ENCODE assay signal across 10 cellular contexts in genomic region chr10:79129361-79129997, GRCh38.
DNase-seq lines count a peak whose midpoint lies in the region; ATAC-seq, FAIRE-seq and TF ChIP-seq lines count a peak whose summit lies in the region.
"Had no signal": no experiment of that assay in that cellular context is flagged by ENCODE, and none has a peak within 500 bp of the region (broad histone marks: within the 10 kb centered on the region; RNA-seq: fewer than 3 reads in every experiment).

No MANE protein-coding gene starts in this region.

- peak overlapping the region; percentile 96 for H2BK12ac ChIP-seq in H1 (ENCODE audit: low read depth, low read length)

- H4K5ac ChIP-seq in H1 (ENCODE audit: insufficient read length, low read depth, low read length): peak overlapping the region; percentile 46

- H2BK5ac ChIP-seq in H1 (ENCODE audit: low read depth, low read length): peak overlapping the region; percentile 54; the same call in 1 of the 2 replicates

- peak in 2 of 3 experiments; percentile 13 to 17; a peak in 3 of 4 replicates for TF ChIP-seq CTCF in H1 (IDR thresholded peaks at IDR 0.05; ENCODE audit: control extremely low read depth in 1 of 3, insufficient read depth in 1 of 3, low read depth in 1 of 3, low read length in 3 of 3)

- DNase-seq in NCI-H2227 treated with DMSO at 0.1 percent for 48 hours (lab: John Stamatoyannopoulos, UW): peak; percentile 40
- DNase-seq in H1 (ENCODE audit: low read depth in 1 of 2, low spot score in 2 of 2): peak; percentile 49 to 90
- DNase-seq in NCI-H2196 (lab: John Stamatoyannopoulos, UW; ENCODE audit: unreplicated experiment): no peak
- DNase-seq in GM12892 (ENCODE audit: insufficient read length): no peak
- no peak for DNase-seq in globus pallidus (ENCODE audit: low spot score)
- no peak for DNase-seq in left colon
- DNase-seq: GOT3 had no signal

- no peak overlapping the region for H3K14ac ChIP-seq in H1 (ENCODE audit: insufficient read length)

- H3K79me1 ChIP-seq in H1 (ENCODE audit: low read depth, low read length): peaks cover 15% of the 10 kb centered on the region; the same call in 1 of the 2 replicates

- H2AK5ac ChIP-seq in H1 (ENCODE audit: low read depth, low read length): peak overlapping the region; percentile 94; the same call in 1 of the 2 replicates

- no peaks in the 10 kb centered on the region for H3K23me2 ChIP-seq in H1 (ENCODE audit: low read depth, low read length)

- POLR2A ChIA-PET in H1 (lab: Charles Lee; ENCODE audit: partially characterized antibody): interaction anchor here (0.9 to 3.2 kb wide), 6 partner anchors 10 to 34 kb away, joined by 3 to 16 read pairs (median 6); no protein-coding TSS in a partner anchor

- TF ChIP-seq RAD21 in H1 (IDR thresholded peaks at IDR 0.05 in 1 of 2, conservative IDR thresholded peaks at IDR 0.05 in 1 of 2; ENCODE audit: low read depth in 2 of 2, low read length in 2 of 2): peak; percentile 16 to 42; a peak in 3 of 4 replicates

- no peak for ATAC-seq in left colon

- H3K36me3 ChIP-seq in BLaER1 treated with 17β-estradiol and CSF1 and Interleukin-3, amounts not matched to agents 10 nM and 100 nM: peaks cover 25 to 69% (median 44%) of the 10 kb centered on the region in 11 experiments; a peak in 21 of 22 replicates
- H3K36me3 ChIP-seq in H1 (ENCODE audit: control insufficient read depth in 2 of 4, insufficient read depth in 4 of 4, low read length in 3 of 4): peaks cover 0 to under 1% (median 0%) of the 10 kb centered on the region in 4 experiments; a peak in 2 of 8 replicates
- peaks cover 36% of the 10 kb centered on the region for H3K36me3 ChIP-seq in muscle layer of colon (ENCODE audit: insufficient read depth, low read length)

- peak overlapping the region; percentile 80 for H3K18ac ChIP-seq in H1 (ENCODE audit: extremely low read depth, low read length)

- no peaks in the 10 kb centered on the region for H3K9me3 ChIP-seq in BLaER1 treated with 17β-estradiol and CSF1 and Interleukin-3, amounts not matched to agents 10 nM and 100 nM (replicated peaks in 1 of 11)
- H3K9me3 ChIP-seq in H1 (ENCODE audit: insufficient read depth in 2 of 2, low read depth in 1 of 2, low read length in 1 of 2) (no peaks in the 10 kb centered on the region), muscle layer of colon (ENCODE audit: low read length) (no peaks in the 10 kb centered on the region)

- no peak overlapping the region for H3K56ac ChIP-seq in H1 (replicated peaks; ENCODE audit: insufficient read length, low read depth, low read length)

- peaks cover 0 to 25% of the 10 kb centered on the region in 2 experiments; a peak in 2 of 4 replicates for H3K79me2 ChIP-seq in H1 (ENCODE audit: control insufficient read depth in 1 of 2, insufficient read depth in 2 of 2, low read length in 2 of 2)

- peak overlapping the region in 2 of 10 experiments; percentile 22 to 41; a peak in 2 of 20 replicates for H3K4me3 ChIP-seq in BLaER1 treated with 17β-estradiol and CSF1 and Interleukin-3, amounts not matched to agents 10 nM and 100 nM
- H3K4me3 ChIP-seq in H1 (ENCODE audit: extremely low read depth in 1 of 4, insufficient read depth in 2 of 4, low read depth in 3 of 4, low read length in 4 of 4): peak overlapping the region in 1 of 4 experiments; percentile 37; a peak in 2 of 8 replicates
- H3K4me3 ChIP-seq in muscle layer of colon (ENCODE audit: low read depth in 1 of 2, low read length in 2 of 2): no peak overlapping the region

- CTCF ChIA-PET in H1 (lab: Charles Lee; ENCODE audit: partially characterized antibody): interaction anchor here (1.0 to 8.0 kb wide), 10 partner anchors 11 to 66 kb away, joined by 3 to 56 read pairs (median 4); no protein-coding TSS in a partner anchor

- no peak overlapping the region; the same call in 1 of the 2 replicates for H4K8ac ChIP-seq in H1 (ENCODE audit: extremely low read depth, insufficient read depth, low read length)

- no peak for FAIRE-seq in H1 (lab: Jason Lieb, UNC)
- no peak for FAIRE-seq in GM12892 (lab: Jason Lieb, UNC)
- FAIRE-seq: G401.6 had no signal

- intact Hi-C loops in left colon (cut with DNase I, micrococcal nuclease): no loop called here

- peak overlapping the region; percentile 80 for H2BK120ac ChIP-seq in H1 (replicated peaks; ENCODE audit: low read depth, low read length)

- H3K4me1 ChIP-seq in BLaER1 treated with 17β-estradiol and CSF1 and Interleukin-3, amounts not matched to agents 10 nM and 100 nM: peaks cover 77 to 100% (median 99%) of the 10 kb centered on the region in 10 experiments
- H3K4me1 ChIP-seq in H1 (replicated peaks in 1 of 4; ENCODE audit: control insufficient read depth in 3 of 4, insufficient read depth in 4 of 4, low read length in 3 of 4) (peaks cover 35 to 75% (median 49%) of the 10 kb centered on the region in 4 experiments), muscle layer of colon (ENCODE audit: insufficient read depth, low read length) (peaks cover 52% of the 10 kb centered on the region)

- peaks cover 10 to 100% (median 58%) of the 10 kb centered on the region in 11 experiments; a peak in 20 of 22 replicates for H4K20me1 ChIP-seq in BLaER1 treated with 17β-estradiol and CSF1 and Interleukin-3, amounts not matched to agents 10 nM and 100 nM
- H4K20me1 ChIP-seq in H1 (replicated peaks in 1 of 2; ENCODE audit: control insufficient read depth in 1 of 2, insufficient read depth in 2 of 2, low read length in 2 of 2): peaks cover 2 to 4% of the 10 kb centered on the region in 2 experiments

- no peak overlapping the region for H3K23ac ChIP-seq in H1 (ENCODE audit: insufficient read length)

- no peak for TF ChIP-seq POLR2A in H1 (IDR thresholded peaks at IDR 0.05; ENCODE audit: control extremely low read depth in 1 of 2, low read depth in 2 of 2, low read length in 2 of 2)
- no peak for TF ChIP-seq POLR2A in GM12892 (IDR thresholded peaks at IDR 0.05; ENCODE audit: low read depth, low read length)

- no peaks in the 10 kb centered on the region for H3K27me3 ChIP-seq in BLaER1 treated with 17β-estradiol and CSF1 and Interleukin-3, amounts not matched to agents 10 nM and 100 nM
- no peaks in the 10 kb centered on the region for H3K27me3 ChIP-seq in H1 (replicated peaks in 1 of 4; ENCODE audit: control insufficient read depth in 3 of 4, extremely low read depth in 1 of 4, insufficient read depth in 3 of 4, low read length in 3 of 4)
- H3K27me3 ChIP-seq in muscle layer of colon (ENCODE audit: control insufficient read depth in 1 of 2, insufficient read depth in 2 of 2, low read length in 2 of 2): no peaks in the 10 kb centered on the region

- H4K91ac ChIP-seq in H1 (replicated peaks; ENCODE audit: insufficient read length, low read length): peak overlapping the region; percentile 77

- H3K4ac ChIP-seq in H1 (replicated peaks; ENCODE audit: insufficient read length, low read depth, low read length): no peak overlapping the region

- H2BK15ac ChIP-seq in H1 (ENCODE audit: low read length): peak overlapping the region; percentile 92; the same call in 1 of the 2 replicates

- H3K9ac ChIP-seq in BLaER1 treated with 17β-estradiol and CSF1 and Interleukin-3, amounts not matched to agents 10 nM and 100 nM: peak overlapping the region; percentile 20 to 59 (median 48); a peak in 19 of 22 replicates
- H3K9ac ChIP-seq in H1 (replicated peaks in 1 of 4; ENCODE audit: extremely low read depth in 1 of 4, low read depth in 3 of 4, low read length in 3 of 4): peak overlapping the region in 2 of 4 experiments; percentile 14 to 34; a peak in 2 of 7 replicates
- H3K9ac ChIP-seq in muscle layer of colon (ENCODE audit: low read length): no peak overlapping the region

- no peak overlapping the region for H2AFZ ChIP-seq in H1 (ENCODE audit: low read length)

- H2BK20ac ChIP-seq in H1 (ENCODE audit: low read length): peak overlapping the region; percentile 86; the same call in 1 of the 2 replicates

- peak in 1 of 2 experiments; percentile 43; a peak in 1 of 3 replicates for TF ChIP-seq EP300 in H1 (IDR thresholded peaks at IDR 0.05; ENCODE audit: borderline replicate concordance in 1 of 2, low read depth in 2 of 2, low read length in 2 of 2)

- peak overlapping the region in 10 of 11 experiments; percentile 27 to 70 (median 56); a peak in 18 of 22 replicates for H3K27ac ChIP-seq in BLaER1 treated with 17β-estradiol and CSF1 and Interleukin-3, amounts not matched to agents 10 nM and 100 nM
- H3K27ac ChIP-seq in H1 (ENCODE audit: low read depth, low read length): peak overlapping the region; percentile 61
- H3K27ac ChIP-seq in muscle layer of colon (ENCODE audit: low read depth, low read length): peak overlapping the region; percentile 39

- 15% methylated on average over 8 of the region's 8 CpGs; no CpG with 5 or more reads in 1 of the 2 experiments for WGBS in H1 (ENCODE audit: extremely low coverage in 1 of 2, insufficient coverage in 1 of 2, insufficient read length in 1 of 2, insufficient replicate concordance in 2 of 2, low coverage in 1 of 2, low lambda C conversion rate in 2 of 2, missing lambda C conversion rate in 1 of 2), 2 experiments

- peak overlapping the region; percentile 83 to 99 (median 97) for H3K4me2 ChIP-seq in BLaER1 treated with 17β-estradiol and CSF1 and Interleukin-3, amounts not matched to agents 10 nM and 100 nM
- peak overlapping the region; percentile 46 to 67 for H3K4me2 ChIP-seq in H1 (ENCODE audit: insufficient read depth in 1 of 2, low read depth in 2 of 2, low read length in 2 of 2)

TF ChIP-seq in H1, 55 proteins besides CTCF, POLR2A, EP300 and RAD21 (continues in another document):
- peak; percentile 65; the same call in 1 of the 2 replicates for TF ChIP-seq CHD2 (IDR thresholded peaks at IDR 0.05; ENCODE audit: low read length)
- TF ChIP-seq JUN (IDR thresholded peaks at IDR 0.05; ENCODE audit: low read depth, low read length): peak; percentile 89; the same call in 1 of the 2 replicates
- no peak for TF ChIP-seq SIN3A (conservative IDR thresholded peaks at IDR 0.05 in 1 of 2, IDR thresholded peaks at IDR 0.05 in 1 of 2; ENCODE audit: low read depth in 1 of 2, low read length in 2 of 2)
- TF ChIP-seq TCF12 (IDR thresholded peaks at IDR 0.05; ENCODE audit: low read depth, low read length): peak; percentile 73; the same call in 1 of the 2 replicates
- TF ChIP-seq RFX5 (IDR thresholded peaks at IDR 0.05; ENCODE audit: borderline replicate concordance, low read depth, low read length): no peak
- no peak for TF ChIP-seq CBX8 (IDR thresholded peaks at IDR 0.05; ENCODE audit: borderline replicate concordance, low read depth, low read length)
- TF ChIP-seq SP4 (IDR thresholded peaks at IDR 0.05; ENCODE audit: low read length): peak; percentile 40; the same call in 1 of the 2 replicates
- no peak for TF ChIP-seq BRCA1 (IDR thresholded peaks at IDR 0.05; ENCODE audit: low read depth, low read length)
- TF ChIP-seq GABPA (IDR thresholded peaks at IDR 0.05; ENCODE audit: borderline replicate concordance, insufficient read depth, low read length): no peak
- no peak for TF ChIP-seq ZNF274 (IDR thresholded peaks at IDR 0.05; ENCODE audit: borderline replicate concordance, extremely low read depth, low read length)
- TF ChIP-seq SIX5 (IDR thresholded peaks at IDR 0.05; ENCODE audit: low read depth, low read length): no peak
- TF ChIP-seq EZH2 (IDR thresholded peaks at IDR 0.05; ENCODE audit: low read depth, low read length, severe bottlenecking): no peak
- TF ChIP-seq RNF2 (IDR thresholded peaks at IDR 0.05; ENCODE audit: borderline replicate concordance, low read depth, low read length, missing control alignments, poor library complexity, severe bottlenecking): no peak

Comparison
In these comparisons a context has a peak if more than half of its experiments do, and no peak if none do; other contexts are left out.
1. DNase-seq: peak in NCI-H2227 treated with DMSO at 0.1 percent for 48 hours (single experiment) and H1 (2 of 2); none in NCI-H2196 (single experiment), GM12892 (single experiment), globus pallidus (single experiment) and left colon (0 of 2).
2. Peak in every context shown above with its lines, with median percentiles within 50 percentile points of each other: H3K27ac ChIP-seq.